In the genomic region with DNA sequence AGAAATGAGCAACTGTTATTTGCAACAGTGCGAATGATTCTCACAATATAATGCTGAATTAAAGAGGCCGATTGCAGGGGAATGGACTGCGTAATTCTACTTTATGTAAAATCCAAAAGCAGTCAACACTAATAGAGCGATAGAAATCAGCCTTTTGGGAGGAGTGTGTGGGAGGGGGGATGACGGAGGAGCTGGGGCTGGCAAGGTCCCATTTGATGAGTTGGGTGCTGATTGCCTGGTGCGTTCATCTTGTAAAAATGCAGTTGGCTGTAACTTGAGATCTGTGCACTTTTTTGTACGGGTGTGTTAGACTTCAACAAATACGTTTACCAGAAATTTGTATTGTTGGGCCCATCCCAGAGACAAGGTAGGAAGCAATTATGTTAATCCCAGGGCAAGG, we compare ENCODE assay signal across 23 cellular contexts. TPM values are rescaled to one million over a fixed set of nuclear protein-coding genes. Genes with fewer than 3 reads are reported as not detected.
DNase-seq lines count a peak whose midpoint lies in the region; ATAC-seq, FAIRE-seq and TF ChIP-seq lines count a peak whose summit lies in the region.
"Had no signal": no experiment of that assay in that cellular context is flagged by ENCODE, and none has a peak within 500 bp of the region (broad histone marks: within the 10 kb centered on the region; RNA-seq: fewer than 3 reads in every experiment).

No MANE protein-coding gene starts in this region.

- no peak for TF ChIP-seq POLR2A in K562 (conservative IDR thresholded peaks at IDR 0.05)

- FAIRE-seq in GM19239 (lab: Jason Lieb, UNC) (peak; percentile 40), K562 (lab: Jason Lieb, UNC) (no peak)

- H2BK15ac ChIP-seq in mesenchymal stem cell (ENCODE audit: low read depth, poor library complexity, severe bottlenecking): no peak overlapping the region

- H3K9me1 ChIP-seq in K562 (ENCODE audit: control insufficient read depth, insufficient read depth, low read length): no peaks in the 10 kb centered on the region

- H3K23ac ChIP-seq in mesenchymal stem cell (ENCODE audit: low read length in 2 of 2): no peak overlapping the region

- H3K4me1 ChIP-seq in K562 (replicated peaks in 1 of 2; ENCODE audit: control insufficient read depth in 2 of 2, insufficient read depth in 2 of 2, low read length in 2 of 2): peaks cover 24 to 27% of the 10 kb centered on the region in 2 experiments; a peak in 4 of 5 replicates
- peaks cover 3% of the 10 kb centered on the region for H3K4me1 ChIP-seq in mesenchymal stem cell (ENCODE audit: control insufficient read depth, insufficient read depth, low read depth, low read length)
- H3K4me1 ChIP-seq: HAP-1, left ventricle myocardium inferior, testis had no signal

- POLR2A ChIA-PET in K562 (lab: Yijun Ruan, JAX): no interaction called here

- no peak for ATAC-seq in K562
- ATAC-seq in HG03196 (IDR thresholded peaks at IDR 0.05; ENCODE audit: unreplicated experiment): no peak
- ATAC-seq: mucosa of descending colon had no signal

- no peak overlapping the region for H3K14ac ChIP-seq in mesenchymal stem cell (ENCODE audit: low read length in 2 of 2)

- H2AK5ac ChIP-seq in mesenchymal stem cell (ENCODE audit: low read length, severe bottlenecking): no peak overlapping the region

- in situ Hi-C loops in K562 (cut with MboI) (no loop called here), brain microvascular endothelial cell (cut with HindIII; ENCODE audit: low pct_ligation_motif_present, low sequenced_read_pairs) (no loop called here)

- TF ChIP-seq CTCF in AG09309 (IDR thresholded peaks at IDR 0.05; ENCODE audit: control insufficient read depth, insufficient read depth, low read depth, low read length, missing control alignments) (no peak), K562 (IDR thresholded peaks at IDR 0.05 in 2 of 3, conservative IDR thresholded peaks at IDR 0.05 in 1 of 3; ENCODE audit: insufficient read depth in 2 of 3, low read depth in 1 of 3, low read length in 3 of 3) (no peak), brain microvascular endothelial cell (IDR thresholded peaks at IDR 0.05; ENCODE audit: low read depth, low read length, missing control alignments) (no peak)

- TF ChIP-seq EP300 in K562 (IDR thresholded peaks at IDR 0.05; ENCODE audit: low read length): no peak

- H3K4me3 ChIP-seq in AG09309 (ENCODE audit: control insufficient read depth, low read depth, low read length) (no peak overlapping the region), K562 (no peak overlapping the region), mesenchymal stem cell (ENCODE audit: insufficient read depth in 1 of 2, low read depth in 1 of 2, low read length in 2 of 2) (no peak overlapping the region), brain microvascular endothelial cell (ENCODE audit: low read depth, low read length) (no peak overlapping the region)
- H3K4me3 ChIP-seq: cardiac muscle cell, HAP-1, left ventricle myocardium inferior, MG63, mucosa of descending colon, PC-9, SJCRH30, testis had no signal

- TF ChIP-seq RAD21 in K562 (CRISPR knock-in tag; conservative IDR thresholded peaks at IDR 0.05 in 1 of 2, IDR thresholded peaks at IDR 0.05 in 1 of 2): no peak

- H3K9ac ChIP-seq in K562 (ENCODE audit: insufficient read depth in 1 of 2, low read depth in 2 of 2, low read length in 2 of 2) (no peak overlapping the region), mesenchymal stem cell (ENCODE audit: low read length) (peak overlapping the region; percentile 45)

- 53% methylated on average over 8 of the region's 8 CpGs for WGBS in K562 (ENCODE audit: insufficient coverage, low coverage, missing lambda C conversion rate)
- WGBS in mesenchymal stem cell: 92% methylated on average over 8 of the region's 8 CpGs

- H3K27me3 ChIP-seq in K562 (ENCODE audit: control insufficient read depth in 2 of 2, insufficient read depth in 2 of 2, low read length in 2 of 2) (no peaks in the 10 kb centered on the region), mesenchymal stem cell (ENCODE audit: control insufficient read depth in 1 of 2, insufficient read depth in 1 of 2, low read length in 2 of 2) (peaks cover 1 to 8% of the 10 kb centered on the region in 2 experiments), brain microvascular endothelial cell (replicated peaks) (no peaks in the 10 kb centered on the region)
- H3K27me3 ChIP-seq: cardiac muscle cell, MG63, neutrophil, SJCRH30, testis had no signal

- intact Hi-C loops in K562 (cut with micrococcal nuclease): no loop called here

- peak; percentile 50 for DNase-seq in AG09309 (ENCODE audit: low read depth)
- no peak for DNase-seq in GM19239 (ENCODE audit: insufficient read length, low spot score)
- no peak for DNase-seq in K562 (ENCODE audit: extremely low read depth in 1 of 4, low spot score in 3 of 4)
- DNase-seq in mesenchymal stem cell: no peak
- DNase-seq in brain microvascular endothelial cell: no peak
- no peak for DNase-seq in T-helper 2 cell
- no peak for DNase-seq in SKM-1 (lab: John Stamatoyannopoulos, UW; ENCODE audit: unreplicated experiment)
- DNase-seq: activated CD4-positive, CD25-positive, alpha-beta regulatory T cell; activated CD8-positive, alpha-beta memory T cell treated with anti-CD3 and anti-CD28 coated beads for 24 hours; activated T-cell treated with anti-CD3 and anti-CD28 coated beads, Interleukin-2, amount 50 U/mL, for 48 hours; erythroblast; left ventricle myocardium inferior; MG63; mucosa of descending colon; NCI-H1436 treated with DMSO at 0.1 percent for 48 hours; PC-9; SJCRH30; stimulated activated CD4-positive, alpha-beta T cell treated with anti-CD3 and anti-CD28 coated beads, Interleukin-15, amount 100 ng/mL, for 24 hours; testis had no signal

- no peaks in the 10 kb centered on the region for H4K20me1 ChIP-seq in K562 (replicated peaks; ENCODE audit: control insufficient read depth, insufficient read depth, low read length)

- H2BK5ac ChIP-seq in mesenchymal stem cell (ENCODE audit: low read depth, low read length, poor library complexity, severe bottlenecking): no peak overlapping the region

- H2BK120ac ChIP-seq in mesenchymal stem cell (ENCODE audit: low read depth, low read length): no peak overlapping the region

- H3K27ac ChIP-seq in K562 (ENCODE audit: extremely low read depth, low read depth, low read length) (no peak overlapping the region), mesenchymal stem cell (ENCODE audit: low read length, poor library complexity, severe bottlenecking) (no peak overlapping the region), brain microvascular endothelial cell (no peak overlapping the region)
- H3K27ac ChIP-seq: cardiac muscle cell, left ventricle myocardium inferior, neutrophil, PC-9, SJCRH30, testis had no signal

- no peak overlapping the region for H4K8ac ChIP-seq in mesenchymal stem cell (ENCODE audit: low read length)

- H2AFZ ChIP-seq in K562 (ENCODE audit: low read depth, low read length): no peak overlapping the region
- H2AFZ ChIP-seq in mesenchymal stem cell (ENCODE audit: low read depth, low read length): no peak overlapping the region
- H2AFZ ChIP-seq: PC-9 had no signal

- no peak overlapping the region for H3K4ac ChIP-seq in mesenchymal stem cell (ENCODE audit: low read depth in 1 of 2, low read length in 2 of 2)

- H3K79me2 ChIP-seq in K562 (ENCODE audit: control insufficient read depth, insufficient read depth, low read length): peaks cover 10% of the 10 kb centered on the region; the same call in 2 of the 3 replicates

- H2BK12ac ChIP-seq in mesenchymal stem cell (ENCODE audit: low read length in 2 of 2): no peak overlapping the region

- peaks cover 47% of the 10 kb centered on the region; the same call in 2 of the 3 replicates for H3K36me3 ChIP-seq in K562 (ENCODE audit: control insufficient read depth, insufficient read depth, low read length)
- no peaks in the 10 kb centered on the region for H3K36me3 ChIP-seq in mesenchymal stem cell (ENCODE audit: control insufficient read depth in 1 of 2, insufficient read depth in 2 of 2, low read depth in 1 of 2, low read length in 2 of 2)
- H3K36me3 ChIP-seq in brain microvascular endothelial cell (replicated peaks): no peaks in the 10 kb centered on the region
- H3K36me3 ChIP-seq: cardiac muscle cell, HAP-1, left ventricle myocardium inferior, MG63, neutrophil, SJCRH30 had no signal

- H3K4me2 ChIP-seq in K562 (ENCODE audit: insufficient read depth, low read length) (no peak overlapping the region), mesenchymal stem cell (ENCODE audit: low read length, poor library complexity, severe bottlenecking) (no peak overlapping the region)
- H3K4me2 ChIP-seq: PC-9 had no signal

- H3K9me3 ChIP-seq in K562 (replicated peaks; ENCODE audit: control insufficient read depth, insufficient read depth, low read depth, low read length) (no peaks in the 10 kb centered on the region), mesenchymal stem cell (ENCODE audit: control insufficient read depth, low read length) (peaks cover 10% of the 10 kb centered on the region)
- H3K9me3 ChIP-seq: HAP-1, mucosa of descending colon, neutrophil, SJCRH30, testis had no signal

- H4K91ac ChIP-seq in mesenchymal stem cell (ENCODE audit: low read length): no peak overlapping the region

- BruUV-seq in K562 (replicated peaks; lab: Mats Ljungman, UMichigan): no TSS peak

- no peaks in the 10 kb centered on the region for H3K79me1 ChIP-seq in mesenchymal stem cell (replicated peaks; ENCODE audit: low read length, poor library complexity, severe bottlenecking)

- CTCF ChIA-PET in K562 (lab: Yijun Ruan, JAX; ENCODE audit: low intra/inter-chr PET ratio): no interaction called here

- no peak overlapping the region for H3K18ac ChIP-seq in mesenchymal stem cell (ENCODE audit: low read depth in 1 of 2, low read length in 2 of 2)

TF ChIP-seq in K562, 482 proteins besides CTCF, POLR2A, EP300 and RAD21 (continues in another document):
- TF ChIP-seq TARDBP (IDR thresholded peaks at IDR 0.05): no peak

RNA-seq across cellular contexts. Expression of a gene that starts 20.7 kb away (rescaled TPM):
- total RNA-seq in K562 (2011; cell fraction: chromatin; rRNA removed; ENCODE audit: low replicate concordance): 14.4 and 37.6 TPM in 2 replicates
- 36.7 and 39.3 TPM in 2 replicates for total RNA-seq in K562 (2011; cell fraction: nucleolus; rRNA removed)
- total RNA-seq in K562 (2011; cell fraction: nucleoplasm; rRNA removed): 23.4 and 24.7 TPM in 2 replicates
- total RNA-seq in K562 (2014; rRNA removed) (22.2 and 27.1 TPM in 2 replicates), K562 (2014; rRNA removed; fragmentation: Illumina TruSeq; extraction: Trizol) (5.9 and 8.7 TPM in 2 replicates), K562 (2015; rRNA removed; fragmentation: Illumina TruSeq; extraction: Trizol) (17.1 and 18.9 TPM in 2 replicates), K562 (2021) (38.4 and 40.2 TPM in 2 replicates)
- polyA plus RNA-seq in K562 (2011; rRNA removed) (5.6 and 12.0 TPM in 2 replicates), K562 (2014; fragmentation: Illumina TruSeq; extraction: Trizol) (22.4 and 24.4 TPM in 2 replicates), K562 (2014; fragmentation: Nextera tagmentation; extraction: Ambion mirVana) (1 to 10 TPM; 3.5 to 3.7 TPM), K562 (2014; rRNA removed) (18.2 and 19.9 TPM in 2 replicates)
- polyA plus RNA-seq in K562 (2011; cell fraction: cytosol; rRNA removed): 10.7 and 17.1 TPM in 2 replicates
- polyA plus RNA-seq in K562 (2011; cell fraction: nucleus; rRNA removed): 8.7 and 10.8 TPM in 2 replicates
- 23.2 and 39.4 TPM in 2 replicates for polyA plus RNA-seq in K562 (2012)
- 6.5 and 7.8 TPM in 2 replicates for polyA minus RNA-seq in K562 (2011; rRNA and poly(A)+ RNA removed)
- polyA minus RNA-seq in K562 (2011; cell fraction: cytosol; rRNA and poly(A)+ RNA removed): 14.6 and 16.9 TPM in 2 replicates
- polyA minus RNA-seq in K562 (2011; cell fraction: nucleus; rRNA and poly(A)+ RNA removed): 5.3 and 7.6 TPM in 2 replicates
- polyA plus RNA-seq in mesenchymal stem cell (2013, experiment 1 of 2): 0.03 TPM
- not detected for polyA plus RNA-seq in mesenchymal stem cell (2013, experiment 2 of 2)
- total RNA-seq: PC-9 had no signal
- polyA plus RNA-seq: cardiac muscle cell had no signal
